Comparison of ENCODE assay signal across 7 cellular contexts in genomic region chr5:90997082-90997481, GRCh38.
"Had no signal": no experiment of that assay in that cellular context is flagged by ENCODE, and none has a peak within 500 bp of the region (broad histone marks: within the 10 kb centered on the region; RNA-seq: fewer than 3 reads in every experiment).

No MANE protein-coding gene starts in this region.

- H3K27ac Mint-ChIP-seq: IgD-negative memory B cell had no signal

- H3K4me3 Mint-ChIP-seq: IgD-negative memory B cell had no signal

- FAIRE-seq: HepG2, HTR-8/SVneo had no signal

- ATAC-seq: HepG2 had no signal

- DNase-seq: IMR-90, KBM-7, KG1 had no signal

- H3K27me3 Mint-ChIP-seq: IgD-negative memory B cell had no signal

- H3K27ac ChIP-seq: HL-60 had no signal

- H3K4me1 Mint-ChIP-seq: IgD-negative memory B cell had no signal
